In genomic region chr15:71250936-71251468, GRCh38 we compare ENCODE assay signal across 21 cellular contexts.
A peak's percentile ranks its signal among the peaks of the same experiment; 100 is the strongest.
DNase-seq lines count a peak whose midpoint lies in the region; ATAC-seq, FAIRE-seq and TF ChIP-seq lines count a peak whose summit lies in the region.
"Had no signal": no experiment of that assay in that cellular context is flagged by ENCODE, and none has a peak within 500 bp of the region (broad histone marks: within the 10 kb centered on the region; RNA-seq: fewer than 3 reads in every experiment).

No MANE protein-coding gene starts in this region.

- no peak overlapping the region for H3K4me3 ChIP-seq in right atrium auricular region
- no peak overlapping the region for H3K4me3 ChIP-seq in adipocyte (ENCODE audit: low read length)
- H3K4me3 ChIP-seq: colonic mucosa, GM12878, MG63, sigmoid colon had no signal

- no peak overlapping the region for H3K4me3 Mint-ChIP-seq in WTC11
- H3K4me3 Mint-ChIP-seq: activated naive CD8-positive, alpha-beta T cell; activated T-cell treated with anti-CD3 and anti-CD28 coated beads, Interleukin-2, amount 50 U/mL, for 72 hours; CD4-positive, alpha-beta memory T cell; stimulated activated effector memory CD8-positive, alpha-beta T cell treated with anti-CD3 and anti-CD28 coated beads, Interleukin-12 subunit alpha, Interleukin-12 subunit beta, amount 100 ng/mL, for 72 hours had no signal

- intact Hi-C loops in left ventricle myocardium superior (cut with micrococcal nuclease), result no loop called here

- FAIRE-seq in islet of Langerhans (lab: Jason Lieb, UNC), result peak; percentile 56
- FAIRE-seq: GM12878, H1 had no signal

- H3K9ac ChIP-seq in adipocyte (ENCODE audit: low read length), result no peak overlapping the region
- H3K9ac ChIP-seq: parathyroid adenoma had no signal

- no peak overlapping the region for H3K27ac Mint-ChIP-seq in WTC11
- H3K27ac Mint-ChIP-seq: activated naive CD8-positive, alpha-beta T cell; activated T-cell treated with anti-CD3 and anti-CD28 coated beads, Interleukin-2, amount 50 U/mL, for 72 hours; CD4-positive, alpha-beta memory T cell; stimulated activated effector memory CD8-positive, alpha-beta T cell treated with anti-CD3 and anti-CD28 coated beads, Interleukin-12 subunit alpha, Interleukin-12 subunit beta, amount 100 ng/mL, for 72 hours had no signal

- H3K36me3 ChIP-seq in right atrium auricular region (no peaks in the 10 kb centered on the region), adipocyte (ENCODE audit: control insufficient read depth, insufficient read depth, low read length, severe bottlenecking) (no peaks in the 10 kb centered on the region)
- H3K36me3 ChIP-seq: colonic mucosa, sigmoid colon had no signal

- H3K36me3 Mint-ChIP-seq in WTC11, result no peaks in the 10 kb centered on the region
- H3K36me3 Mint-ChIP-seq: activated naive CD8-positive, alpha-beta T cell; CD4-positive, alpha-beta memory T cell; stimulated activated effector memory CD8-positive, alpha-beta T cell treated with anti-CD3 and anti-CD28 coated beads, Interleukin-12 subunit alpha, Interleukin-12 subunit beta, amount 100 ng/mL, for 72 hours had no signal

- TF ChIP-seq CTCF in right atrium auricular region (IDR thresholded peaks at IDR 0.05) (no peak), WTC11 (IDR thresholded peaks at IDR 0.05) (no peak)

- POLR2A ChIA-PET in WTC11 (lab: Charles Lee), result no interaction called here

- no peaks in the 10 kb centered on the region for H3K27me3 Mint-ChIP-seq in WTC11 (ENCODE audit: low read depth)

- H3K4me1 Mint-ChIP-seq in WTC11, result no peaks in the 10 kb centered on the region
- H3K4me1 Mint-ChIP-seq: CD4-positive, alpha-beta memory T cell; stimulated activated effector memory CD8-positive, alpha-beta T cell treated with anti-CD3 and anti-CD28 coated beads, Interleukin-12 subunit alpha, Interleukin-12 subunit beta, amount 100 ng/mL, for 72 hours had no signal

- CTCF ChIA-PET in WTC11 (lab: Charles Lee), result no interaction called here

- no peak for ATAC-seq in left ventricle myocardium superior
- no peak for ATAC-seq in GM18520 (IDR thresholded peaks at IDR 0.05; ENCODE audit: unreplicated experiment)
- no peak for ATAC-seq in WTC11
- ATAC-seq: activated T-cell treated with anti-CD3 and anti-CD28 coated beads, Interleukin-2, amount 50 U/mL, for 72 hours; GM12878; stimulated activated effector memory CD8-positive, alpha-beta T cell treated with anti-CD3 and anti-CD28 coated beads, Interleukin-12 subunit alpha, Interleukin-12 subunit beta, amount 100 ng/mL, for 72 hours had no signal

- peaks cover 0 to 50% of the 10 kb centered on the region in 2 donors for H3K4me1 ChIP-seq in right atrium auricular region
- H3K4me1 ChIP-seq in adipocyte (ENCODE audit: control insufficient read depth, insufficient read depth, low read length), result no peaks in the 10 kb centered on the region
- H3K4me1 ChIP-seq: colonic mucosa, parathyroid adenoma, sigmoid colon had no signal

- H3K27ac ChIP-seq in right atrium auricular region, result peak overlapping the region; percentile 62 to 77
- H3K27ac ChIP-seq: parathyroid adenoma, sigmoid colon had no signal

- H3K9me3 ChIP-seq in right atrium auricular region (no peaks in the 10 kb centered on the region), adipocyte (ENCODE audit: control insufficient read depth, low read length) (no peaks in the 10 kb centered on the region)
- H3K9me3 ChIP-seq: colonic mucosa, MG63, sigmoid colon had no signal

- no peaks in the 10 kb centered on the region for H3K27me3 ChIP-seq in right atrium auricular region
- no peaks in the 10 kb centered on the region for H3K27me3 ChIP-seq in adipocyte (replicated peaks; ENCODE audit: control insufficient read depth, insufficient read depth, low read length)
- H3K27me3 ChIP-seq: colonic mucosa, MG63, sigmoid colon had no signal

- H3K9me3 Mint-ChIP-seq in WTC11, result no peaks in the 10 kb centered on the region
- H3K9me3 Mint-ChIP-seq: activated T-cell treated with anti-CD3 and anti-CD28 coated beads, Interleukin-2, amount 50 U/mL, for 72 hours; CD4-positive, alpha-beta memory T cell; stimulated activated effector memory CD8-positive, alpha-beta T cell treated with anti-CD3 and anti-CD28 coated beads, Interleukin-12 subunit alpha, Interleukin-12 subunit beta, amount 100 ng/mL, for 72 hours had no signal

- DNase-seq in right atrium auricular region (ENCODE audit: low spot score) (no peak), left ventricle myocardium superior (no peak), adipocyte (ENCODE audit: low read depth) (peak; percentile 12), mucosa of gallbladder (ENCODE audit: low spot score) (no peak), WTC11 (ENCODE audit: low spot score) (no peak)
- DNase-seq: activated CD4-positive, alpha-beta T cell treated with anti-CD3 and anti-CD28 coated beads for 1 hour; activated T-cell treated with anti-CD3 and anti-CD28 coated beads, Interleukin-2, amount 50 U/mL, for 72 hours; CD4-positive, alpha-beta memory T cell; colonic mucosa; hippocampal formation; MG63; NCI-H1694 treated with DMSO at 0.1 percent for 48 hours; NCI-H226; sigmoid colon had no signal

TF ChIP-seq in WTC11, 78 proteins besides CTCF, POLR2A, EP300 and RAD21:
- TF ChIP-seq, protein P1, sequence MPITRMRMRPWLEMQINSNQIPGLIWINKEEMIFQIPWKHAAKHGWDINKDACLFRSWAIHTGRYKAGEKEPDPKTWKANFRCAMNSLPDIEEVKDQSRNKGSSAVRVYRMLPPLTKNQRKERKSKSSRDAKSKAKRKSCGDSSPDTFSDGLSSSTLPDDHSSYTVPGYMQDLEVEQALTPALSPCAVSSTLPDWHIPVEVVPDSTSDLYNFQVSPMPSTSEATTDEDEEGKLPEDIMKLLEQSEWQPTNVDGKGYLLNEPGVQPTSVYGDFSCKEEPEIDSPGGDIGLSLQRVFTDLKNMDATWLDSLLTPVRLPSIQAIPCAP (CRISPR knock-in tag; IDR thresholded peaks at IDR 0.05), result no peak
- no peak for TF ChIP-seq NFE2L1 (CRISPR knock-in tag; IDR thresholded peaks at IDR 0.05)
- no peak for TF ChIP-seq NFYB (CRISPR knock-in tag; conservative IDR thresholded peaks at IDR 0.05; ENCODE audit: low read depth)
- no peak for TF ChIP-seq ERG (CRISPR knock-in tag; IDR thresholded peaks at IDR 0.05)
- no peak for TF ChIP-seq ZNF263 (CRISPR knock-in tag; IDR thresholded peaks at IDR 0.05; ENCODE audit: low read depth)
- no peak for TF ChIP-seq HMGA2 (CRISPR knock-in tag; IDR thresholded peaks at IDR 0.05)
- no peak for TF ChIP-seq TP53 (CRISPR knock-in tag; IDR thresholded peaks at IDR 0.05)
